ENCODE assay signal across 12 cellular contexts in the genomic region with DNA sequence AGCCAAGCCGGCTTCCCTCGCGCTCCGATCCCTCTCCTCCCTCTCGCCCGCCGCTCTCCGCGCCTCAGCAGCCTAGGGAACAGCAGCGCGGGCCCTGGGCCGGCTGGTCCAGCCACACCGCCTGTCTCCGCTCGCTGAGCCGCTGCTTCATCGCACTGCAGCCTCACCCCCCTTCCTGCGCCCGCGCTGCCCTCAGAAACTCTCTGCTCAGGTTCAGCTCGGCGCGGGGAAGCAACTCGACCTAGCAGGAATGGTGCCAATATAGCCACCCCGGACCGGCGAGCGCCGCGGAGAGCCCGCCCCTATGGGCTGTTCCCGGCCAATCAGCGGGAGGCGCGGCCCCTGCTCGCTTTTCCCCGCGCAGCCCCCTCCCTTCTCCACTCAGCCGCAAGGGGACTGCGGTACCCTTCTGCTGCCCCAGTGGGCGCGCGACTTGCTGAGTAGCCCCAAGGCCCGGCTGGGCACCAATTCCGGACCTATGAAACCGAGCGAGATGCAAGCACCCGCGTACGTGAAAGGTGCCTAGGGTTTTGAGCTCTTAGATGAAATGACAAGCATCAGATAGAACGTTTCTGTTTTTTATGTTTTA. TPM values are rescaled to one million over a fixed set of nuclear protein-coding genes. Genes with fewer than 3 reads are reported as not detected.
DNase-seq lines count a peak whose midpoint lies in the region; ATAC-seq, FAIRE-seq and TF ChIP-seq lines count a peak whose summit lies in the region.
"Had no signal": no experiment of that assay in that cellular context is flagged by ENCODE, and none has a peak within 500 bp of the region (broad histone marks: within the 10 kb centered on the region; RNA-seq: fewer than 3 reads in every experiment).

A gene with protein sequence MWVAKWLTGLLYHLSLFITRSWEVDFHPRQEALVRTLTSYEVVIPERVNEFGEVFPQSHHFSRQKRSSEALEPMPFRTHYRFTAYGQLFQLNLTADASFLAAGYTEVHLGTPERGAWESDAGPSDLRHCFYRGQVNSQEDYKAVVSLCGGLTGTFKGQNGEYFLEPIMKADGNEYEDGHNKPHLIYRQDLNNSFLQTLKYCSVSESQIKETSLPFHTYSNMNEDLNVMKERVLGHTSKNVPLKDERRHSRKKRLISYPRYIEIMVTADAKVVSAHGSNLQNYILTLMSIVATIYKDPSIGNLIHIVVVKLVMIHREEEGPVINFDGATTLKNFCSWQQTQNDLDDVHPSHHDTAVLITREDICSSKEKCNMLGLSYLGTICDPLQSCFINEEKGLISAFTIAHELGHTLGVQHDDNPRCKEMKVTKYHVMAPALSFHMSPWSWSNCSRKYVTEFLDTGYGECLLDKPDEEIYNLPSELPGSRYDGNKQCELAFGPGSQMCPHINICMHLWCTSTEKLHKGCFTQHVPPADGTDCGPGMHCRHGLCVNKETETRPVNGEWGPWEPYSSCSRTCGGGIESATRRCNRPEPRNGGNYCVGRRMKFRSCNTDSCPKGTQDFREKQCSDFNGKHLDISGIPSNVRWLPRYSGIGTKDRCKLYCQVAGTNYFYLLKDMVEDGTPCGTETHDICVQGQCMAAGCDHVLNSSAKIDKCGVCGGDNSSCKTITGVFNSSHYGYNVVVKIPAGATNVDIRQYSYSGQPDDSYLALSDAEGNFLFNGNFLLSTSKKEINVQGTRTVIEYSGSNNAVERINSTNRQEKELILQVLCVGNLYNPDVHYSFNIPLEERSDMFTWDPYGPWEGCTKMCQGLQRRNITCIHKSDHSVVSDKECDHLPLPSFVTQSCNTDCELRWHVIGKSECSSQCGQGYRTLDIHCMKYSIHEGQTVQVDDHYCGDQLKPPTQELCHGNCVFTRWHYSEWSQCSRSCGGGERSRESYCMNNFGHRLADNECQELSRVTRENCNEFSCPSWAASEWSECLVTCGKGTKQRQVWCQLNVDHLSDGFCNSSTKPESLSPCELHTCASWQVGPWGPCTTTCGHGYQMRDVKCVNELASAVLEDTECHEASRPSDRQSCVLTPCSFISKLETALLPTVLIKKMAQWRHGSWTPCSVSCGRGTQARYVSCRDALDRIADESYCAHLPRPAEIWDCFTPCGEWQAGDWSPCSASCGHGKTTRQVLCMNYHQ (N-terminal part only) (minus strand): TSS at position 233 of the 589 bp plus-strand sequence. CDS start 282 bp downstream, outside the sequence.

- H3K9me3 ChIP-seq in left ventricle myocardium inferior (replicated peaks) = peaks cover 26% of the 10 kb centered on the region
- H3K9me3 ChIP-seq in mammary epithelial cell (replicated peaks; ENCODE audit: insufficient read depth, low read length) = no peaks in the 10 kb centered on the region
- H3K9me3 ChIP-seq in aorta (ENCODE audit: control insufficient read depth, low read length) = peaks cover 1% of the 10 kb centered on the region

- FAIRE-seq in RCC 7860 (lab: Jason Lieb, UNC) = no peak

- dilution Hi-C loops in mammary epithelial cell (cut with HindIII; ENCODE audit: low sequenced_read_pairs) = no loop called here

- H3K27ac Mint-ChIP-seq in natural killer cell treated with Interleukin-12 subunit alpha and Interleukin-12 subunit beta and Interleukin-15 and Interleukin-18, amount 100 ng/mL, for 72 hours = no peak within 1 kb of the TSS
- H3K27ac Mint-ChIP-seq: IgD-negative memory B cell had no signal

- H4K20me1 ChIP-seq in mammary epithelial cell (ENCODE audit: insufficient read depth, low read length) = no peaks in the 10 kb centered on the region

- peak within 1 kb of the TSS; percentile 67 for H3K4me2 ChIP-seq in mammary epithelial cell (ENCODE audit: insufficient read depth, low read depth, low read length)

- H3K36me3 Mint-ChIP-seq in natural killer cell treated with Interleukin-12 subunit alpha and Interleukin-12 subunit beta and Interleukin-15 and Interleukin-18, amount 100 ng/mL, for 72 hours = peaks cover 17% of the 10 kb centered on the region

- CTCF ChIA-PET in mammary epithelial cell (lab: Charles Lee; ENCODE audit: low non-redundant PET) = no interaction called here

- no peaks in the 10 kb centered on the region for H3K36me3 ChIP-seq in left ventricle myocardium inferior
- H3K36me3 ChIP-seq in mammary epithelial cell (ENCODE audit: insufficient read depth, low read length) = no peaks in the 10 kb centered on the region
- no peaks in the 10 kb centered on the region for H3K36me3 ChIP-seq in kidney epithelial cell (ENCODE audit: control insufficient read depth, insufficient read depth, low read length)
- no peaks in the 10 kb centered on the region for H3K36me3 ChIP-seq in aorta (ENCODE audit: control insufficient read depth in 1 of 2, insufficient read depth in 2 of 2, low read length in 1 of 2)

- in situ Hi-C loops in mammary epithelial cell (cut with MboI; ENCODE audit: low sequenced_read_pairs in 2 of 2) = no loop called here

- no peak for DNase-seq in left ventricle myocardium inferior
- DNase-seq in Right ventricle myocardium superior = no peak
- DNase-seq in mammary epithelial cell = peak; percentile 18
- no peak for DNase-seq in kidney epithelial cell (ENCODE audit: low read depth)
- DNase-seq in aorta = peak in 1 of 2 donors; percentile 71
- no peak for DNase-seq in natural killer cell treated with Interleukin-12 subunit alpha and Interleukin-12 subunit beta and Interleukin-15 and Interleukin-18, amount 100 ng/mL, for 72 hours (ENCODE audit: low spot score)
- DNase-seq in RCC 7860 (ENCODE audit: low spot score) = no peak
- DNase-seq: HCEC 1CT; NK-92 treated with Interleukin-12 subunit alpha and Interleukin-12 subunit beta, amount 100 ng/mL, for 24 hours had no signal

- ATAC-seq in Right ventricle myocardium superior (ENCODE audit: poor library complexity) (no peak), aorta (ENCODE audit: low FRiP score) (peak; percentile 11), HG02870 (IDR thresholded peaks at IDR 0.05; ENCODE audit: unreplicated experiment) (no peak)
- ATAC-seq in natural killer cell treated with Interleukin-12 subunit alpha and Interleukin-12 subunit beta and Interleukin-15 and Interleukin-18, amount 100 ng/mL, for 72 hours = no peak

- no peak for TF ChIP-seq CTCF in left ventricle myocardium inferior (IDR thresholded peaks at IDR 0.05; ENCODE audit: borderline replicate concordance)
- TF ChIP-seq CTCF in mammary epithelial cell (conservative IDR thresholded peaks at IDR 0.05 in 1 of 2, IDR thresholded peaks at IDR 0.05 in 1 of 2; ENCODE audit: extremely low read depth in 1 of 2, insufficient read depth in 1 of 2, low read depth in 1 of 2, low read length in 2 of 2) = no peak
- TF ChIP-seq CTCF in kidney epithelial cell (IDR thresholded peaks at IDR 0.05; ENCODE audit: insufficient read depth, low read length, poor library complexity, severe bottlenecking) = peak; percentile 17

- H3K9ac ChIP-seq in mammary epithelial cell (ENCODE audit: insufficient read depth, low read length) = no peak within 1 kb of the TSS

- no peaks in the 10 kb centered on the region for H3K4me1 ChIP-seq in left ventricle myocardium inferior
- peaks cover 10% of the 10 kb centered on the region for H3K4me1 ChIP-seq in mammary epithelial cell (ENCODE audit: insufficient read depth, low read length)
- no peaks in the 10 kb centered on the region for H3K4me1 ChIP-seq in aorta (ENCODE audit: control insufficient read depth in 1 of 2, insufficient read depth in 2 of 2, low read length in 2 of 2)

- peaks cover 62% of the 10 kb centered on the region for H3K27me3 ChIP-seq in left ventricle myocardium inferior (ENCODE audit: low read depth)
- peaks cover 31% of the 10 kb centered on the region for H3K27me3 ChIP-seq in mammary epithelial cell (ENCODE audit: insufficient read depth, low read length)
- H3K27me3 ChIP-seq in kidney epithelial cell (ENCODE audit: control insufficient read depth, insufficient read depth, low read length) = peaks cover 22% of the 10 kb centered on the region
- H3K27me3 ChIP-seq in aorta (ENCODE audit: control insufficient read depth in 1 of 2, insufficient read depth in 2 of 2, low read length in 1 of 2) = no peaks in the 10 kb centered on the region

- BruUV-seq in mammary epithelial cell (replicated peaks; lab: Mats Ljungman, UMichigan) = no TSS peak

- no peak within 1 kb of the TSS for H3K4me3 Mint-ChIP-seq in natural killer cell treated with Interleukin-12 subunit alpha and Interleukin-12 subunit beta and Interleukin-15 and Interleukin-18, amount 100 ng/mL, for 72 hours
- H3K4me3 Mint-ChIP-seq: IgD-negative memory B cell had no signal

- H3K4me3 ChIP-seq in left ventricle myocardium inferior (peak within 1 kb of the TSS; percentile 14), mammary epithelial cell (replicated peaks in 1 of 3; ENCODE audit: insufficient read depth in 1 of 3, low read depth in 2 of 3, low read length in 3 of 3) (no peak within 1 kb of the TSS), kidney epithelial cell (ENCODE audit: low read depth, low read length) (peak within 1 kb of the TSS; percentile 32), aorta (ENCODE audit: low read length in 2 of 2) (no peak within 1 kb of the TSS)

- H2AFZ ChIP-seq in mammary epithelial cell (ENCODE audit: low read depth, low read length) = no peak within 1 kb of the TSS

- peaks cover 16 to 19% of the 10 kb centered on the region in 2 donors for H3K27me3 Mint-ChIP-seq in natural killer cell treated with Interleukin-12 subunit alpha and Interleukin-12 subunit beta and Interleukin-15 and Interleukin-18, amount 100 ng/mL, for 72 hours

- no peaks in the 10 kb centered on the region for H3K79me2 ChIP-seq in mammary epithelial cell (ENCODE audit: insufficient read depth, low read length)

- H3K4me1 Mint-ChIP-seq in natural killer cell treated with Interleukin-12 subunit alpha and Interleukin-12 subunit beta and Interleukin-15 and Interleukin-18, amount 100 ng/mL, for 72 hours (ENCODE audit: low read depth in 2 of 2) = no peaks in the 10 kb centered on the region
- H3K4me1 Mint-ChIP-seq: IgD-negative memory B cell had no signal

- WGBS in mammary epithelial cell (ENCODE audit: low coverage, missing lambda C conversion rate) = 9% methylated on average over 21 of the region's 51 CpGs
- WGBS in aorta, 2 donors = 1 to 2% methylated on average over 51 of the region's 51 CpGs

- H3K9me3 Mint-ChIP-seq in natural killer cell treated with Interleukin-12 subunit alpha and Interleukin-12 subunit beta and Interleukin-15 and Interleukin-18, amount 100 ng/mL, for 72 hours = peaks cover under 1% of the 10 kb centered on the region

- intact Hi-C loops in left ventricle myocardium inferior (cut with micrococcal nuclease) = no loop called here
- intact Hi-C loops in Right ventricle myocardium superior (cut with DNase I) = no loop called here
- intact Hi-C loops in mammary epithelial cell (cut with micrococcal nuclease) = no loop called here
- intact Hi-C loops in aorta (cut with DNase I) = no loop called here

- H3K27ac ChIP-seq in left ventricle myocardium inferior (replicated peaks) = no peak within 1 kb of the TSS
- H3K27ac ChIP-seq in mammary epithelial cell (ENCODE audit: insufficient read depth, low read depth, low read length) = no peak within 1 kb of the TSS
- no peak within 1 kb of the TSS for H3K27ac ChIP-seq in aorta (ENCODE audit: low read depth in 1 of 2, low read length in 2 of 2)

RNA-seq across cellular contexts. Expression of the gene that starts here (rescaled TPM):
- total RNA-seq in left ventricle myocardium inferior (not detected), Right ventricle myocardium superior (not detected), mammary epithelial cell (not detected), kidney epithelial cell (0.33 TPM in 1 of 2 replicates, not detected in the other), aorta (not detected)
- polyA plus RNA-seq in mammary epithelial cell (not detected), aorta (not detected)
- not detected for polyA minus RNA-seq in mammary epithelial cell
- not detected for total RNA-seq in natural killer cell treated with Interleukin-12 subunit alpha and Interleukin-12 subunit beta and Interleukin-15 and Interleukin-18, amount 100 ng/mL, for 72 hours
- polyA plus RNA-seq: adipose tissue, IgD-negative memory B cell had no signal

Comparison
In these comparisons a context has a peak if more than half of its experiments do, and no peak if none do; other contexts are left out.
1. Peak in DNase-seq and H3K4me2 ChIP-seq in mammary epithelial cell; RNA of the gene not detected or under 1 TPM.
2. Peak in ATAC-seq in aorta; RNA of the gene not detected or under 1 TPM.
3. H3K4me3 ChIP-seq: peak in left ventricle myocardium inferior (single experiment) and kidney epithelial cell (single experiment); none in mammary epithelial cell (0 of 3) and aorta (0 of 2).